Comparison of ENCODE assay signal across 8 cellular contexts in the genomic region with DNA sequence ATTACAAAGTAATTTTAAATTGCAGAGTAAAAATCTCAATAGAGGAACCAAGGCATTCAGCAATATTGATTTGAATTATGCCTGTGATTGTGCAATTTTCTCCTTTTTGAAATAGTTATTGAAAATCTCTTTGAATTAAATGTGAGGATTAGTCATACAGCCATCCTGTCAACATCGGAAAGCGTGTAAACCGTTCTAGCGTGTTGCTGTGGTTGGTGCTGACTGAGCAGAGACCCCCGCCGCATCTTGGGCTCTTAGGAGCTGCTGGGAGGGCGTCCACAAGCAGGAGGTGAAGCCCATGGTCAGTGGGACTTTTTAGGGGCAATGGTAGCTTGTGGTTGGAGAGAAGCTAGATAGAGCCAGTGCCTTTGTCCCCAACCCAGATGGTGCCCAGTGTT.
DNase-seq lines count a peak whose midpoint lies in the region; ATAC-seq and TF ChIP-seq lines count a peak whose summit lies in the region.
"Not testable (repeated sequence)": the region's sequence is repeated elsewhere in the genome, so short reads cannot be mapped to it uniquely, and the experiment has no call there.

No MANE protein-coding gene starts in this region.

- H3K79me2 ChIP-seq in HCT116 (ENCODE audit: insufficient read depth, low read length); neural cell (replicated peaks; ENCODE audit: insufficient read depth, low read length): not testable (repeated sequence)

- H3K27ac ChIP-seq in HCT116 (ENCODE audit: low read depth, low read length); SK-N-MC; breast epithelium; gastroesophageal sphincter; neural cell (ENCODE audit: low read length); thoracic aorta: not testable (repeated sequence)

- TF ChIP-seq POLR2A in HCT116 (IDR thresholded peaks at IDR 0.05; ENCODE audit: borderline replicate concordance, extremely low read depth, insufficient read depth, insufficient read length); breast epithelium (IDR thresholded peaks at IDR 0.05); gastroesophageal sphincter (IDR thresholded peaks at IDR 0.05): not testable (repeated sequence)

- POLR2A ChIA-PET in BJ (lab: Charles Lee); HCT116 (lab: Charles Lee): not testable (repeated sequence)

- not testable (repeated sequence) for TF ChIP-seq RAD21 in HCT116 (IDR thresholded peaks at IDR 0.05; ENCODE audit: low read depth); neural cell (conservative IDR thresholded peaks at IDR 0.05)

- CTCF ChIA-PET in BJ (lab: Yijun Ruan, JAX); HCT116 (lab: Charles Lee): not testable (repeated sequence)

- H3K4me1 Mint-ChIP-seq in activated T-cell treated with anti-CD3 and anti-CD28 coated beads, Interleukin-2, amount 50 U/mL, for 24 hours (ENCODE audit: low read depth), result not testable (repeated sequence)

- H3K9ac ChIP-seq in HCT116 (ENCODE audit: low read length); SK-N-MC (ENCODE audit: insufficient read length); neural cell (ENCODE audit: low read length): not testable (repeated sequence)

- H3K4me2 ChIP-seq in HCT116 (ENCODE audit: low read length), result peak overlapping the region; percentile 45
- not testable (repeated sequence) for H3K4me2 ChIP-seq in neural cell (ENCODE audit: low read length)

- not testable (repeated sequence) for H3K9me2 ChIP-seq in HCT116 (ENCODE audit: insufficient read depth); neural cell (ENCODE audit: insufficient read depth, low read length)

- not testable (repeated sequence) for H3K27ac Mint-ChIP-seq in activated T-cell treated with anti-CD3 and anti-CD28 coated beads, Interleukin-2, amount 50 U/mL, for 24 hours

- not testable (repeated sequence) for H3K4me1 ChIP-seq in HCT116 (ENCODE audit: control insufficient read depth in 1 of 2, insufficient read depth in 2 of 2, low read length in 2 of 2); breast epithelium; thoracic aorta (ENCODE audit: control insufficient read depth in 1 of 2, low read depth in 2 of 2)
- H3K4me1 ChIP-seq in gastroesophageal sphincter, result peaks cover 0 to 14% (median 0%) of the 10 kb centered on the region in 3 donors

- H3K4me3 ChIP-seq in BJ (ENCODE audit: low read depth, low read length) (peak overlapping the region; percentile 26), HCT116 (replicated peaks in 1 of 2; ENCODE audit: low read depth in 1 of 2, low read length in 2 of 2) (peak overlapping the region in 1 of 2 experiments; percentile 63; a peak in 1 of 4 replicates), SK-N-MC (peak overlapping the region; percentile 61), breast epithelium (peak overlapping the region in 2 of 3 donors; percentile 58 to 97), gastroesophageal sphincter (peak overlapping the region; percentile 22 to 63), neural cell (ENCODE audit: low read length) (peak overlapping the region; percentile 46), thoracic aorta (peak overlapping the region; percentile 44)

- TF ChIP-seq CTCF in BJ (IDR thresholded peaks at IDR 0.05; ENCODE audit: insufficient read depth, low read depth, low read length); HCT116 (IDR thresholded peaks at IDR 0.05 in 2 of 3, conservative IDR thresholded peaks at IDR 0.05 in 1 of 3; ENCODE audit: borderline replicate concordance in 1 of 3, insufficient read depth in 1 of 3, low read depth in 2 of 3, low read length in 2 of 3); breast epithelium (IDR thresholded peaks at IDR 0.05); gastroesophageal sphincter (IDR thresholded peaks at IDR 0.05); neural cell (IDR thresholded peaks at IDR 0.05; ENCODE audit: poor library complexity, severe bottlenecking); thoracic aorta (IDR thresholded peaks at IDR 0.05): not testable (repeated sequence)

- WGBS in gastroesophageal sphincter (ENCODE audit: low coverage in 1 of 2), 2 donors, result 60 to 76% methylated on average over 1 to 4 of the region's 7 CpGs

- H3K9me3 Mint-ChIP-seq in activated T-cell treated with anti-CD3 and anti-CD28 coated beads, Interleukin-2, amount 50 U/mL, for 24 hours, result not testable (repeated sequence)

- intact Hi-C loops in HCT116 (cut with micrococcal nuclease), result loop anchor here (10.0 kb wide), 1 partner anchor 116 kb away; no protein-coding TSS in a partner anchor
- intact Hi-C loops in breast epithelium (cut with DNase I; ENCODE audit: low total_unique reads), result not testable (repeated sequence)

- not testable (repeated sequence) for H3K27me3 ChIP-seq in BJ (ENCODE audit: control insufficient read depth, insufficient read depth, low read length); HCT116 (ENCODE audit: insufficient read depth, low read length); breast epithelium; gastroesophageal sphincter; neural cell (ENCODE audit: insufficient read depth, low read depth, low read length); thoracic aorta (replicated peaks; ENCODE audit: insufficient read depth)

- RAD21 ChIA-PET in HCT116 (lab: Charles Lee; ENCODE audit: low non-redundant PET in 1 of 2, low total read pairs in 2 of 2, uncharacterized antibody in 2 of 2, unreplicated experiment in 2 of 2), result not testable (repeated sequence)

- TF ChIP-seq EP300 in gastroesophageal sphincter (IDR thresholded peaks at IDR 0.05); neural cell (conservative IDR thresholded peaks at IDR 0.05; ENCODE audit: poor library complexity, severe bottlenecking): not testable (repeated sequence)

- not testable (repeated sequence) for ATAC-seq in HCT116; gastroesophageal sphincter; thoracic aorta (ENCODE audit: insufficient number of reproducible peaks, low FRiP score, low read depth)

- H3K36me3 Mint-ChIP-seq in activated T-cell treated with anti-CD3 and anti-CD28 coated beads, Interleukin-2, amount 50 U/mL, for 24 hours (ENCODE audit: low read depth), result not testable (repeated sequence)

- not testable (repeated sequence) for H3K36me3 ChIP-seq in BJ (ENCODE audit: control insufficient read depth, insufficient read depth, low read length); HCT116 (ENCODE audit: control insufficient read depth in 1 of 2, insufficient read depth in 2 of 2, low read length in 2 of 2); SK-N-MC (ENCODE audit: insufficient read depth, low read length); breast epithelium; neural cell (ENCODE audit: insufficient read depth, low read length); thoracic aorta
- H3K36me3 ChIP-seq in gastroesophageal sphincter, result peaks cover 4 to 13% of the 10 kb centered on the region in 2 donors

- H3F3A ChIP-seq in neural cell (ENCODE audit: insufficient read depth, low read length, poor library complexity, severe bottlenecking), result not testable (repeated sequence)

- H3K4me3 Mint-ChIP-seq in activated T-cell treated with anti-CD3 and anti-CD28 coated beads, Interleukin-2, amount 50 U/mL, for 24 hours, result peak overlapping the region; percentile 66

- H3K27me3 Mint-ChIP-seq in activated T-cell treated with anti-CD3 and anti-CD28 coated beads, Interleukin-2, amount 50 U/mL, for 24 hours, result not testable (repeated sequence)

- H4K20me1 ChIP-seq in HCT116 (ENCODE audit: insufficient read depth); neural cell (ENCODE audit: insufficient read depth): not testable (repeated sequence)

- not testable (repeated sequence) for BruUV-seq in HCT116 (replicated peaks; lab: Mats Ljungman, UMichigan)

- DNase-seq in BJ (ENCODE audit: low read depth); HCT116 (ENCODE audit: low read depth, low spot score); SK-N-MC (ENCODE audit: low read depth, low spot score); activated T-cell treated with anti-CD3 and anti-CD28 coated beads, Interleukin-2, amount 50 U/mL, for 24 hours; breast epithelium (ENCODE audit: low spot score in 2 of 2); thoracic aorta (ENCODE audit: low spot score): not testable (repeated sequence)

- not testable (repeated sequence) for H3K9me3 ChIP-seq in HCT116 (ENCODE audit: control insufficient read depth in 1 of 2, insufficient read depth in 1 of 2, low read depth in 1 of 2, low read length in 2 of 2); SK-N-MC (ENCODE audit: low read depth, low read length); breast epithelium; gastroesophageal sphincter; neural cell (ENCODE audit: low read length); thoracic aorta

- H2AFZ ChIP-seq in HCT116 (ENCODE audit: low read depth, low read length, poor library complexity, severe bottlenecking); neural cell (ENCODE audit: low read depth, low read length): not testable (repeated sequence)
